16 cellular contexts compared by ENCODE assay signal in the genomic region with DNA sequence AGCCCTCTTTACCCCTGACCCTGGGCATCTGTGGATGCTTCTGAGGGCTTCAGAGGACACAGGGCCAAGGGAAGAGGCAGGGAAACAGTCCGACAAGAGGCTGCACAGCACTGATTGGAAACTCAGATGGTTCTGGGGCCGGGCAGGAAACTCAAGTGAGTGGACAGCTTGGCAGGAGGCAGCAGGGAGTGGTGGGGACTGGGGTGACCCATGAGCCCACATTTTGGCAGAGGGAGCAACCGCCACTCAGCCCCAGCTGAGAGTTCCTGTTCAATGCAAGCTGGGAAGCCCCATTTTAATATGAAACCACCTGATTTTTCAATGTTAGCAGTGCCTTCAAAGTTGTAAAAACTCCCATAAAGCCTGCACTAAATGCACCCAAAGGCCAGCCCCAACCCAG. TPM values are rescaled to one million over a fixed set of nuclear protein-coding genes. Genes with fewer than 3 reads are reported as not detected.
DNase-seq lines count a peak whose midpoint lies in the region; ATAC-seq, FAIRE-seq and TF ChIP-seq lines count a peak whose summit lies in the region.
"Had no signal": no experiment of that assay in that cellular context is flagged by ENCODE, and none has a peak within 500 bp of the region (broad histone marks: within the 10 kb centered on the region; RNA-seq: fewer than 3 reads in every experiment).

No MANE protein-coding gene starts in this region.

- TF ChIP-seq EP300 in HepG2 (IDR thresholded peaks at IDR 0.05; ENCODE audit: low read depth in 2 of 2, low read length in 2 of 2) (no peak), HepG2 (CRISPR knock-in tag; IDR thresholded peaks at IDR 0.05; ENCODE audit: borderline replicate concordance) (no peak)

- H3K27me3 ChIP-seq in ACC112 (ENCODE audit: insufficient read depth, low read length): no peaks in the 10 kb centered on the region
- no peaks in the 10 kb centered on the region for H3K27me3 ChIP-seq in HepG2 (ENCODE audit: control insufficient read depth in 1 of 2, insufficient read depth in 2 of 2, low read length in 2 of 2)
- no peaks in the 10 kb centered on the region for H3K27me3 ChIP-seq in body of pancreas

- H3K9me3 ChIP-seq in HepG2 (ENCODE audit: low read length): no peaks in the 10 kb centered on the region
- H3K9me3 ChIP-seq in body of pancreas: no peaks in the 10 kb centered on the region

- WGBS in HepG2 (ENCODE audit: low lambda C conversion rate): 41% methylated on average over 2 of the region's 3 CpGs
- WGBS in body of pancreas, 2 donors: 78 to 90% methylated on average over 3 of the region's 3 CpGs

- no peak overlapping the region for H2AFZ ChIP-seq in ACC112 (ENCODE audit: low read length, unreplicated experiment)
- H2AFZ ChIP-seq in HepG2 (ENCODE audit: low read length): no peak overlapping the region

- no peaks in the 10 kb centered on the region for H3K4me1 Mint-ChIP-seq in activated T-helper 17 cell treated with anti-CD3 and anti-CD28 coated beads, Interleukin-2, amount 50 U/mL, for 72 hours

- H3K27ac Mint-ChIP-seq in activated T-helper 17 cell treated with anti-CD3 and anti-CD28 coated beads, Interleukin-2, amount 50 U/mL, for 72 hours: peak overlapping the region; percentile 59
- H3K27ac Mint-ChIP-seq: T-helper 2 cell treated with Interferon-gamma antibody and Interleukin-4, amounts not matched to agents 5 μg/mL and 100 μg/mL, for 36 hours had no signal

- TF ChIP-seq POLR2A in HepG2 (IDR thresholded peaks at IDR 0.05; ENCODE audit: insufficient read depth in 1 of 2, low read depth in 2 of 2, low read length in 2 of 2) (no peak), body of pancreas (IDR thresholded peaks at IDR 0.05) (no peak)

- H4K20me1 ChIP-seq in HepG2 (ENCODE audit: insufficient read depth, low read length): peaks cover 20% of the 10 kb centered on the region

- no peaks in the 10 kb centered on the region for H3K27me3 Mint-ChIP-seq in activated T-helper 17 cell treated with anti-CD3 and anti-CD28 coated beads, Interleukin-2, amount 50 U/mL, for 72 hours
- H3K27me3 Mint-ChIP-seq: central memory CD8-positive, alpha-beta T cell; IgD-negative memory B cell had no signal

- TF ChIP-seq CTCF in HepG2 (CRISPR knock-in tag; IDR thresholded peaks at IDR 0.05) (no peak), body of pancreas (IDR thresholded peaks at IDR 0.05) (no peak), GM10248 (IDR thresholded peaks at IDR 0.05; ENCODE audit: control extremely low read depth, extremely low read depth, low read depth, missing control alignments) (no peak)

- peaks cover 42% of the 10 kb centered on the region for H3K4me1 ChIP-seq in ACC112 (ENCODE audit: control insufficient read depth, insufficient read depth, low read length, unreplicated experiment)
- peaks cover 78% of the 10 kb centered on the region for H3K4me1 ChIP-seq in HepG2 (ENCODE audit: insufficient read depth, low read length)
- H3K4me1 ChIP-seq in body of pancreas: peaks cover 39% of the 10 kb centered on the region

- peak overlapping the region; percentile 72 for H3K27ac ChIP-seq in ACC112 (ENCODE audit: low read depth, low read length)
- H3K27ac ChIP-seq in HepG2 (ENCODE audit: extremely low read length, insufficient read depth, low read length): peak overlapping the region; percentile 76
- H3K27ac ChIP-seq in skin epidermis: peak overlapping the region in 19 of 21 experiments; percentile 0 to 89 (median 74)
- peak overlapping the region in 1 of 4 donors; percentile 78 for H3K27ac ChIP-seq in body of pancreas

- no peak for FAIRE-seq in HepG2 (lab: Jason Lieb, UNC)

- intact Hi-C loops in HepG2 (cut with micrococcal nuclease; ENCODE audit: unreplicated experiment): no loop called here
- intact Hi-C loops in body of pancreas (cut with DNase I): no loop called here

- H3K4me3 ChIP-seq in ACC112 (ENCODE audit: low read depth, low read length) (peak overlapping the region; percentile 36; the same call in 1 of the 2 replicates), HepG2 (replicated peaks in 1 of 3; ENCODE audit: insufficient read depth in 1 of 3, low read depth in 2 of 3, low read length in 3 of 3) (peak overlapping the region in 1 of 3 experiments; percentile 82; a peak in 1 of 6 replicates), skin epidermis (no peak overlapping the region), body of pancreas (no peak overlapping the region)

- H3K4me2 ChIP-seq in HepG2 (ENCODE audit: low read depth, low read length): peak overlapping the region; percentile 86

- in situ Hi-C loops in HepG2 (cut with HindIII; ENCODE audit: extremely low pct_ligation_motif_present, low pct_unique_long_range_greater_than_20kb): no loop called here

- no peaks in the 10 kb centered on the region for H3K36me3 ChIP-seq in ACC112 (ENCODE audit: insufficient read depth, low read length)
- no peaks in the 10 kb centered on the region for H3K36me3 ChIP-seq in HepG2 (replicated peaks in 1 of 2; ENCODE audit: control insufficient read depth in 1 of 2, insufficient read depth in 2 of 2, low read length in 2 of 2)
- H3K36me3 ChIP-seq in body of pancreas (replicated peaks in 1 of 2; ENCODE audit: insufficient read depth in 1 of 2, low read depth in 2 of 2): no peaks in the 10 kb centered on the region

- no peaks in the 10 kb centered on the region for H3K9me3 Mint-ChIP-seq in activated T-helper 17 cell treated with anti-CD3 and anti-CD28 coated beads, Interleukin-2, amount 50 U/mL, for 72 hours
- H3K9me3 Mint-ChIP-seq: central memory CD8-positive, alpha-beta T cell; IgD-negative memory B cell; T-helper 2 cell treated with Interferon-gamma antibody and Interleukin-4, amounts not matched to agents 5 μg/mL and 100 μg/mL, for 36 hours had no signal

- no peak for TF ChIP-seq RAD21 in HepG2 (CRISPR knock-in tag; IDR thresholded peaks at IDR 0.05)

- ATAC-seq in activated T-helper 17 cell treated with anti-CD3 and anti-CD28 coated beads, Interleukin-2, amount 50 U/mL, for 72 hours (replicated peaks): no peak
- ATAC-seq in HepG2 (no peak), body of pancreas (no peak)

- H3K36me3 Mint-ChIP-seq in activated T-helper 17 cell treated with anti-CD3 and anti-CD28 coated beads, Interleukin-2, amount 50 U/mL, for 72 hours (ENCODE audit: low read depth): peaks cover 8% of the 10 kb centered on the region

- no peak overlapping the region for H3K4me3 Mint-ChIP-seq in activated T-helper 17 cell treated with anti-CD3 and anti-CD28 coated beads, Interleukin-2, amount 50 U/mL, for 72 hours
- H3K4me3 Mint-ChIP-seq: central memory CD8-positive, alpha-beta T cell; T-helper 2 cell treated with Interferon-gamma antibody and Interleukin-4, amounts not matched to agents 5 μg/mL and 100 μg/mL, for 36 hours had no signal

- POLR2A ChIA-PET in HepG2 (lab: Yijun Ruan, JAX) (interaction anchor here (0.8 to 3.5 kb wide), 13 partner anchors 9 to 246 kb away, joined by 3 to 36 read pairs (median 4); a partner anchor contains a TSS), GM10248 (lab: Yijun Ruan, JAX) (no interaction called here)

- H3K79me2 ChIP-seq in ACC112 (ENCODE audit: control insufficient read depth, insufficient read depth, low read length, unreplicated experiment): peaks cover 34% of the 10 kb centered on the region
- H3K79me2 ChIP-seq in HepG2 (ENCODE audit: insufficient read depth, low read length): peaks cover 29% of the 10 kb centered on the region

- DNase-seq in HepG2 (ENCODE audit: low spot score): no peak
- no peak for DNase-seq in body of pancreas
- no peak for DNase-seq in NCI-H146 treated with DMSO at 0.1 percent for 48 hours (lab: John Stamatoyannopoulos, UW; ENCODE audit: unreplicated experiment)
- no peak for DNase-seq in activated naive CD4-positive, alpha-beta T cell (lab: John Stamatoyannopoulos, UW)
- DNase-seq in GM10248 (ENCODE audit: extremely low spot score): no peak
- DNase-seq: activated CD4-positive, alpha-beta T cell treated with anti-CD3 and anti-CD28 coated beads, Interleukin-2, amount 50 U/mL, for 4 hours; activated gamma-delta T cell; DMS153; NCI-H345; retina had no signal

- CTCF ChIA-PET in HepG2 (lab: Yijun Ruan, JAX; ENCODE audit: low intra/inter-chr PET ratio, low total read pairs) (no interaction called here), GM10248 (lab: Yijun Ruan, JAX) (interaction anchor here (1.1 to 2.6 kb wide), 4 partner anchors 11 to 117 kb away, joined by 3 to 16 read pairs (median 4); no protein-coding TSS in a partner anchor)

- peak overlapping the region; percentile 78; the same call in 1 of the 2 replicates for H3K9ac ChIP-seq in HepG2 (ENCODE audit: insufficient read depth, low read depth, low read length)

- no TSS peak for BruUV-seq in HepG2 (replicated peaks; lab: Mats Ljungman, UMichigan)

RNA-seq across cellular contexts. Expression of a gene that starts 1.5 kb away (rescaled TPM):
- total RNA-seq in activated T-helper 17 cell treated with anti-CD3 and anti-CD28 coated beads, Interleukin-2, amount 50 U/mL, for 72 hours: under 1 TPM; 0.11 to 0.29 TPM
- total RNA-seq in HepG2 (2016; rRNA removed; fragmentation: Illumina TruSeq; extraction: Trizol) (6.9 and 18.2 TPM in 2 replicates), body of pancreas (10 to 100 TPM; 14.3 to 22.1 TPM)
- total RNA-seq in HepG2 (2016; cell fraction: cytosol; rRNA removed; fragmentation: Illumina TruSeq; extraction: Trizol; ENCODE audit: low read depth): 2.8 and 3.3 TPM in 2 replicates
- 5.9 and 17.8 TPM in 2 replicates for total RNA-seq in HepG2 (2016; cell fraction: insoluble cytoplasmic fraction; rRNA removed; fragmentation: Illumina TruSeq; extraction: Trizol)
- total RNA-seq in HepG2 (2016; cell fraction: membrane; rRNA removed; fragmentation: Illumina TruSeq; extraction: Trizol): 5.8 and 6.6 TPM in 2 replicates
- 22.5 and 25.6 TPM in 2 replicates for total RNA-seq in HepG2 (2016; cell fraction: nucleus; rRNA removed; fragmentation: Illumina TruSeq; extraction: Trizol)
- 8.4 and 15.5 TPM in 2 replicates for polyA plus RNA-seq in HepG2 (2011; rRNA removed)
- 9.0 and 15.7 TPM in 2 replicates for polyA plus RNA-seq in HepG2 (2011; cell fraction: cytosol; rRNA removed)
- polyA plus RNA-seq in HepG2 (2011; cell fraction: nucleus; rRNA removed): 47.1 and 58.1 TPM in 2 replicates
- 9.8 and 16.9 TPM in 2 replicates for polyA plus RNA-seq in HepG2 (2012)
- 2.3 and 2.6 TPM in 2 replicates for polyA plus RNA-seq in HepG2 (2016; cell fraction: cytosol; fragmentation: Illumina TruSeq; extraction: Trizol; ENCODE audit: low read depth)
- 7.7 and 10.2 TPM in 2 replicates for polyA plus RNA-seq in HepG2 (2016; cell fraction: insoluble cytoplasmic fraction; fragmentation: Illumina TruSeq; extraction: Trizol; ENCODE audit: low read depth)
- 3.1 and 4.1 TPM in 2 replicates for polyA plus RNA-seq in HepG2 (2016; cell fraction: membrane; fragmentation: Illumina TruSeq; extraction: Trizol; ENCODE audit: low read depth)
- polyA plus RNA-seq in HepG2 (2016; cell fraction: nucleus; fragmentation: Illumina TruSeq; extraction: Trizol; ENCODE audit: insufficient read depth, low read depth): 40.8 and 43.4 TPM in 2 replicates
- polyA minus RNA-seq in HepG2 (2011; rRNA and poly(A)+ RNA removed; ENCODE audit: low replicate concordance): 1.2 and 47.2 TPM in 2 replicates
- 18.8 and 21.5 TPM in 2 replicates for polyA minus RNA-seq in HepG2 (2011; cell fraction: cytosol; rRNA and poly(A)+ RNA removed)
- polyA minus RNA-seq in HepG2 (2011; cell fraction: nucleus; rRNA and poly(A)+ RNA removed): 32.1 and 35.9 TPM in 2 replicates

RNA-seq across cellular contexts. Expression of a gene that starts 19.0 kb away (rescaled TPM):
- total RNA-seq in activated T-helper 17 cell treated with anti-CD3 and anti-CD28 coated beads, Interleukin-2, amount 50 U/mL, for 72 hours: 10 to 100 TPM; 40.4 to 74.7 TPM
- total RNA-seq in HepG2 (2016; rRNA removed; fragmentation: Illumina TruSeq; extraction: Trizol) (39.5 and 51.8 TPM in 2 replicates), body of pancreas (10 to 100 TPM; 25.9 to 27.7 TPM)
- total RNA-seq in HepG2 (2016; cell fraction: cytosol; rRNA removed; fragmentation: Illumina TruSeq; extraction: Trizol; ENCODE audit: low read depth): 62.7 and 78.9 TPM in 2 replicates
- 44.0 and 55.1 TPM in 2 replicates for total RNA-seq in HepG2 (2016; cell fraction: insoluble cytoplasmic fraction; rRNA removed; fragmentation: Illumina TruSeq; extraction: Trizol)
- 48.0 and 59.1 TPM in 2 replicates for total RNA-seq in HepG2 (2016; cell fraction: membrane; rRNA removed; fragmentation: Illumina TruSeq; extraction: Trizol)
- total RNA-seq in HepG2 (2016; cell fraction: nucleus; rRNA removed; fragmentation: Illumina TruSeq; extraction: Trizol): 21.8 and 30.9 TPM in 2 replicates
- polyA plus RNA-seq in HepG2 (2011; rRNA removed): 51.5 and 64.5 TPM in 2 replicates
- 79.1 and 106 TPM in 2 replicates for polyA plus RNA-seq in HepG2 (2011; cell fraction: cytosol; rRNA removed)
- 59.7 and 63.8 TPM in 2 replicates for polyA plus RNA-seq in HepG2 (2011; cell fraction: nucleus; rRNA removed)
- 28.9 and 43.2 TPM in 2 replicates for polyA plus RNA-seq in HepG2 (2012)
- 51.5 and 69.1 TPM in 2 replicates for polyA plus RNA-seq in HepG2 (2016; cell fraction: cytosol; fragmentation: Illumina TruSeq; extraction: Trizol; ENCODE audit: low read depth)
- 31.2 and 31.7 TPM in 2 replicates for polyA plus RNA-seq in HepG2 (2016; cell fraction: insoluble cytoplasmic fraction; fragmentation: Illumina TruSeq; extraction: Trizol; ENCODE audit: low read depth)
- 35.5 and 47.0 TPM in 2 replicates for polyA plus RNA-seq in HepG2 (2016; cell fraction: membrane; fragmentation: Illumina TruSeq; extraction: Trizol; ENCODE audit: low read depth)
- polyA plus RNA-seq in HepG2 (2016; cell fraction: nucleus; fragmentation: Illumina TruSeq; extraction: Trizol; ENCODE audit: insufficient read depth, low read depth): 70.3 and 85.7 TPM in 2 replicates
- 22.9 and 24.5 TPM in 2 replicates for polyA minus RNA-seq in HepG2 (2011; rRNA and poly(A)+ RNA removed; ENCODE audit: low replicate concordance)
- 13.2 and 17.4 TPM in 2 replicates for polyA minus RNA-seq in HepG2 (2011; cell fraction: cytosol; rRNA and poly(A)+ RNA removed)
- polyA minus RNA-seq in HepG2 (2011; cell fraction: nucleus; rRNA and poly(A)+ RNA removed): 12.3 and 12.9 TPM in 2 replicates

RNA-seq across cellular contexts. Expression of a gene that starts 46.2 kb away (rescaled TPM):
- 100 to 1,000 TPM in 1 of 2 donors, 10 to 100 TPM in 1; 82.6 to 114 TPM for total RNA-seq in activated T-helper 17 cell treated with anti-CD3 and anti-CD28 coated beads, Interleukin-2, amount 50 U/mL, for 72 hours
- total RNA-seq in HepG2 (2016; rRNA removed; fragmentation: Illumina TruSeq; extraction: Trizol) (5.9 and 9.9 TPM in 2 replicates), body of pancreas (10 to 100 TPM; 13.2 to 48.8 TPM)
- total RNA-seq in HepG2 (2016; cell fraction: cytosol; rRNA removed; fragmentation: Illumina TruSeq; extraction: Trizol; ENCODE audit: low read depth): 5.5 and 8.0 TPM in 2 replicates
- total RNA-seq in HepG2 (2016; cell fraction: insoluble cytoplasmic fraction; rRNA removed; fragmentation: Illumina TruSeq; extraction: Trizol): 4.0 and 11.9 TPM in 2 replicates
- 3.5 and 3.8 TPM in 2 replicates for total RNA-seq in HepG2 (2016; cell fraction: membrane; rRNA removed; fragmentation: Illumina TruSeq; extraction: Trizol)
- 13.2 and 15.4 TPM in 2 replicates for total RNA-seq in HepG2 (2016; cell fraction: nucleus; rRNA removed; fragmentation: Illumina TruSeq; extraction: Trizol)
- polyA plus RNA-seq in HepG2 (2011; rRNA removed): 14.3 and 17.1 TPM in 2 replicates
- 2.7 and 6.4 TPM in 2 replicates for polyA plus RNA-seq in HepG2 (2011; cell fraction: cytosol; rRNA removed)
- polyA plus RNA-seq in HepG2 (2011; cell fraction: nucleus; rRNA removed): 179 and 209 TPM in 2 replicates
- polyA plus RNA-seq in HepG2 (2012): 9.1 and 11.1 TPM in 2 replicates
- polyA plus RNA-seq in HepG2 (2016; cell fraction: cytosol; fragmentation: Illumina TruSeq; extraction: Trizol; ENCODE audit: low read depth): 0.66 and 0.77 TPM in 2 replicates
- 4.2 and 5.3 TPM in 2 replicates for polyA plus RNA-seq in HepG2 (2016; cell fraction: insoluble cytoplasmic fraction; fragmentation: Illumina TruSeq; extraction: Trizol; ENCODE audit: low read depth)
- 1.1 and 2.1 TPM in 2 replicates for polyA plus RNA-seq in HepG2 (2016; cell fraction: membrane; fragmentation: Illumina TruSeq; extraction: Trizol; ENCODE audit: low read depth)
- polyA plus RNA-seq in HepG2 (2016; cell fraction: nucleus; fragmentation: Illumina TruSeq; extraction: Trizol; ENCODE audit: insufficient read depth, low read depth): 28.1 and 39.8 TPM in 2 replicates
- polyA minus RNA-seq in HepG2 (2011; rRNA and poly(A)+ RNA removed; ENCODE audit: low replicate concordance): 26.6 and 27.6 TPM in 2 replicates
- polyA minus RNA-seq in HepG2 (2011; cell fraction: cytosol; rRNA and poly(A)+ RNA removed): 8.2 and 9.7 TPM in 2 replicates
- polyA minus RNA-seq in HepG2 (2011; cell fraction: nucleus; rRNA and poly(A)+ RNA removed): 35.3 and 35.7 TPM in 2 replicates

RNA-seq across cellular contexts. Expression of a gene that starts 54.3 kb away (rescaled TPM):
- total RNA-seq in activated T-helper 17 cell treated with anti-CD3 and anti-CD28 coated beads, Interleukin-2, amount 50 U/mL, for 72 hours: 1 to 10 TPM in 1 of 2 donors, under 1 TPM in 1; 0.37 to 1.6 TPM
- total RNA-seq in HepG2 (2016; rRNA removed; fragmentation: Illumina TruSeq; extraction: Trizol): 0.24 and 0.29 TPM in 2 replicates
- total RNA-seq in HepG2 (2016; cell fraction: cytosol; rRNA removed; fragmentation: Illumina TruSeq; extraction: Trizol; ENCODE audit: low read depth): 1.0 and 1.1 TPM in 2 replicates
- total RNA-seq in HepG2 (2016; cell fraction: insoluble cytoplasmic fraction; rRNA removed; fragmentation: Illumina TruSeq; extraction: Trizol): 0.18 and 0.30 TPM in 2 replicates
- total RNA-seq in HepG2 (2016; cell fraction: membrane; rRNA removed; fragmentation: Illumina TruSeq; extraction: Trizol): 0.59 and 0.65 TPM in 2 replicates
- 0.34 and 0.63 TPM in 2 replicates for total RNA-seq in HepG2 (2016; cell fraction: nucleus; rRNA removed; fragmentation: Illumina TruSeq; extraction: Trizol)
- polyA plus RNA-seq in HepG2 (2011; rRNA removed): 0.28 and 0.39 TPM in 2 replicates
- polyA plus RNA-seq in HepG2 (2011; cell fraction: cytosol; rRNA removed): 0.17 and 0.18 TPM in 2 replicates
- polyA plus RNA-seq in HepG2 (2011; cell fraction: nucleus; rRNA removed): 1.1 and 1.3 TPM in 2 replicates
- polyA plus RNA-seq in HepG2 (2012): 0.91 and 2.0 TPM in 2 replicates
- 0.27 and 0.43 TPM in 2 replicates for polyA plus RNA-seq in HepG2 (2016; cell fraction: cytosol; fragmentation: Illumina TruSeq; extraction: Trizol; ENCODE audit: low read depth)
- 0.70 and 0.86 TPM in 2 replicates for polyA plus RNA-seq in HepG2 (2016; cell fraction: insoluble cytoplasmic fraction; fragmentation: Illumina TruSeq; extraction: Trizol; ENCODE audit: low read depth)
- 1.3 and 1.4 TPM in 2 replicates for polyA plus RNA-seq in HepG2 (2016; cell fraction: membrane; fragmentation: Illumina TruSeq; extraction: Trizol; ENCODE audit: low read depth)
- 1.6 and 1.8 TPM in 2 replicates for polyA plus RNA-seq in HepG2 (2016; cell fraction: nucleus; fragmentation: Illumina TruSeq; extraction: Trizol; ENCODE audit: insufficient read depth, low read depth)
- 0.44 and 3.2 TPM in 2 replicates for polyA minus RNA-seq in HepG2 (2011; rRNA and poly(A)+ RNA removed; ENCODE audit: low replicate concordance)
- polyA minus RNA-seq in HepG2 (2011; cell fraction: cytosol; rRNA and poly(A)+ RNA removed): 0.18 and 0.99 TPM in 2 replicates
- polyA minus RNA-seq in HepG2 (2011; cell fraction: nucleus; rRNA and poly(A)+ RNA removed): 0.25 and 0.52 TPM in 2 replicates
- 1 to 10 TPM; 6.0 to 6.3 TPM for total RNA-seq in body of pancreas
- polyA plus RNA-seq: IgD-negative memory B cell had no signal

RNA-seq across cellular contexts. Expression of a gene that starts 55.5 kb away (rescaled TPM):
- total RNA-seq in activated T-helper 17 cell treated with anti-CD3 and anti-CD28 coated beads, Interleukin-2, amount 50 U/mL, for 72 hours: 10 to 100 TPM; 50.3 to 81.1 TPM
- total RNA-seq in HepG2 (2016; rRNA removed; fragmentation: Illumina TruSeq; extraction: Trizol) (75.3 and 77.0 TPM in 2 replicates), body of pancreas (10 to 100 TPM; 26.4 to 29.1 TPM)
- total RNA-seq in HepG2 (2016; cell fraction: cytosol; rRNA removed; fragmentation: Illumina TruSeq; extraction: Trizol; ENCODE audit: low read depth): 25.0 and 28.5 TPM in 2 replicates
- total RNA-seq in HepG2 (2016; cell fraction: insoluble cytoplasmic fraction; rRNA removed; fragmentation: Illumina TruSeq; extraction: Trizol): 71.5 and 76.4 TPM in 2 replicates
- 43.5 and 45.7 TPM in 2 replicates for total RNA-seq in HepG2 (2016; cell fraction: membrane; rRNA removed; fragmentation: Illumina TruSeq; extraction: Trizol)
- total RNA-seq in HepG2 (2016; cell fraction: nucleus; rRNA removed; fragmentation: Illumina TruSeq; extraction: Trizol): 42.9 and 52.3 TPM in 2 replicates
- 79.9 and 83.3 TPM in 2 replicates for polyA plus RNA-seq in HepG2 (2011; rRNA removed)
- 73.4 and 79.2 TPM in 2 replicates for polyA plus RNA-seq in HepG2 (2011; cell fraction: cytosol; rRNA removed)
- 121 and 132 TPM in 2 replicates for polyA plus RNA-seq in HepG2 (2011; cell fraction: nucleus; rRNA removed)
- polyA plus RNA-seq in HepG2 (2012): 51.0 and 51.3 TPM in 2 replicates
- polyA plus RNA-seq in HepG2 (2016; cell fraction: cytosol; fragmentation: Illumina TruSeq; extraction: Trizol; ENCODE audit: low read depth): 9.0 and 9.9 TPM in 2 replicates
- 60.7 and 69.6 TPM in 2 replicates for polyA plus RNA-seq in HepG2 (2016; cell fraction: insoluble cytoplasmic fraction; fragmentation: Illumina TruSeq; extraction: Trizol; ENCODE audit: low read depth)
- polyA plus RNA-seq in HepG2 (2016; cell fraction: membrane; fragmentation: Illumina TruSeq; extraction: Trizol; ENCODE audit: low read depth): 16.3 and 18.8 TPM in 2 replicates
- polyA plus RNA-seq in HepG2 (2016; cell fraction: nucleus; fragmentation: Illumina TruSeq; extraction: Trizol; ENCODE audit: insufficient read depth, low read depth): 95.3 and 101 TPM in 2 replicates
- 68.2 and 70.0 TPM in 2 replicates for polyA minus RNA-seq in HepG2 (2011; rRNA and poly(A)+ RNA removed; ENCODE audit: low replicate concordance)
- polyA minus RNA-seq in HepG2 (2011; cell fraction: cytosol; rRNA and poly(A)+ RNA removed): 33.7 and 41.2 TPM in 2 replicates
- 60.1 and 62.8 TPM in 2 replicates for polyA minus RNA-seq in HepG2 (2011; cell fraction: nucleus; rRNA and poly(A)+ RNA removed)
